Comparison of ENCODE assay signal across 7 cellular contexts in genomic region chr1:86325264-86325663, GRCh38.
"Had no signal": no experiment of that assay in that cellular context is flagged by ENCODE, and none has a peak within 500 bp of the region (broad histone marks: within the 10 kb centered on the region; RNA-seq: fewer than 3 reads in every experiment).

No MANE protein-coding gene starts in this region.

- FAIRE-seq: H1, H54, HTR-8/SVneo had no signal

- H3K4me3 ChIP-seq: GM23338 had no signal

- H3K4me2 ChIP-seq: GM23338 had no signal

- DNase-seq: H9, HCEC 1CT, KBM-7 had no signal

- H2AFZ ChIP-seq: GM23338 had no signal

- ATAC-seq: GM23338 had no signal
